Comparison of ENCODE assay signal across 8 cellular contexts in genomic region chr12:65171073-65171472, GRCh38. TPM values are rescaled to one million over a fixed set of nuclear protein-coding genes. Genes with fewer than 3 reads are reported as not detected.
DNase-seq lines count a peak whose midpoint lies in the region; ATAC-seq, FAIRE-seq and TF ChIP-seq lines count a peak whose summit lies in the region.

No MANE protein-coding gene starts in this region.

- H3K9ac ChIP-seq in ES-I3 (ENCODE audit: low read depth, low read length): peak overlapping the region; percentile 96; the same call in 1 of the 2 replicates

- no peak overlapping the region for H3K27ac ChIP-seq in pancreas

- H3K4me3 ChIP-seq in epithelial cell of proximal tubule (ENCODE audit: low read depth, low read length): peak overlapping the region; percentile 75
- peak overlapping the region; percentile 82 to 99 (median 94) for H3K4me3 ChIP-seq in pancreas

- intact Hi-C loops in pancreas (cut with DNase I): no loop called here

- WGBS in pancreas, 2 donors: 16 to 26% methylated on average over 8 of the region's 8 CpGs

- TF ChIP-seq CTCF in epithelial cell of proximal tubule (conservative IDR thresholded peaks at IDR 0.05; ENCODE audit: low read depth, low read length) (no peak), pancreas (IDR thresholded peaks at IDR 0.05) (no peak)

- DNase-seq in OCI-M1 (lab: John Stamatoyannopoulos, UW) (peak; percentile 49), epithelial cell of proximal tubule (ENCODE audit: low read depth) (no peak), pancreas (no peak), hippocampal formation (lab: John Stamatoyannopoulos, UW) (no peak), NCI-H1417 treated with DMSO at 0.1 percent for 48 hours (lab: John Stamatoyannopoulos, UW) (no peak)

- H3K4me1 ChIP-seq in ES-I3 (ENCODE audit: insufficient read depth, low read length) (peaks cover 6% of the 10 kb centered on the region; the same call in 1 of the 2 replicates), pancreas (peaks cover 21 to 51% (median 26%) of the 10 kb centered on the region in 3 donors)

- no peaks in the 10 kb centered on the region for H3K27me3 ChIP-seq in pancreas

- no peaks in the 10 kb centered on the region for H3K9me3 ChIP-seq in ES-I3 (ENCODE audit: control insufficient read depth, insufficient read depth, low read length)
- H3K9me3 ChIP-seq in pancreas: no peaks in the 10 kb centered on the region

- ATAC-seq in pancreas (no peak), HG03159 (IDR thresholded peaks at IDR 0.05; ENCODE audit: unreplicated experiment) (no peak), GM21529 (IDR thresholded peaks at IDR 0.05; ENCODE audit: unreplicated experiment) (no peak)

- FAIRE-seq in pancreas (lab: Jason Lieb, UNC): no peak

- peaks cover 3% of the 10 kb centered on the region for H3K36me3 ChIP-seq in ES-I3 (ENCODE audit: insufficient read depth, low read length)
- H3K36me3 ChIP-seq in pancreas: no peaks in the 10 kb centered on the region

RNA-seq across cellular contexts. Expression of gene LEMD3, which starts 1.7 kb away (rescaled TPM):
- total RNA-seq in epithelial cell of proximal tubule (18.7 and 23.0 TPM in 2 replicates), pancreas (10 to 100 TPM; 11.5 to 21.2 (median 13.7) TPM)
- polyA plus RNA-seq in pancreas: 10 to 100 TPM in 1 of 2 donors, 1 to 10 TPM in 1; 5.5 to 10.2 TPM

RNA-seq across cellular contexts. Expression of gene WIF1, which starts 50.0 kb away (rescaled TPM):
- total RNA-seq in epithelial cell of proximal tubule (not detected in 2 replicates), pancreas (under 1 TPM in 4 of 6 donors, not detected in 2; 0.08 to 0.69 (median 0.28) TPM)
- polyA plus RNA-seq in pancreas: under 1 TPM in 1 of 2 donors, not detected in 1; 0.52 TPM
